20 cellular contexts compared by ENCODE assay signal in genomic region chr2:112783187-112783721, GRCh38. TPM values are rescaled to one million over a fixed set of nuclear protein-coding genes. Genes with fewer than 3 reads are reported as not detected.
DNase-seq lines count a peak whose midpoint lies in the region; ATAC-seq and TF ChIP-seq lines count a peak whose summit lies in the region.
"Had no signal": no experiment of that assay in that cellular context is flagged by ENCODE, and none has a peak within 500 bp of the region (broad histone marks: within the 10 kb centered on the region; RNA-seq: fewer than 3 reads in every experiment).

No MANE protein-coding gene starts in this region.

- ATAC-seq in esophagus mucosa, result no peak
- no peak for ATAC-seq in GM21529 (IDR thresholded peaks at IDR 0.05; ENCODE audit: unreplicated experiment)
- ATAC-seq in body of pancreas, result no peak
- ATAC-seq: HepG2 had no signal

- H3K27me3 Mint-ChIP-seq in MCF 10A (ENCODE audit: insufficient read depth, unreplicated experiment), result no peaks in the 10 kb centered on the region
- H3K27me3 Mint-ChIP-seq in activated CD4-positive, alpha-beta memory T cell treated with anti-CD3 and anti-CD28 coated beads for 36 hours, result peaks cover 2% of the 10 kb centered on the region

- H3K27me3 ChIP-seq in breast epithelium, result no peaks in the 10 kb centered on the region
- H3K27me3 ChIP-seq in body of pancreas, result no peaks in the 10 kb centered on the region

- H3K4me1 ChIP-seq in breast epithelium (no peaks in the 10 kb centered on the region), body of pancreas (no peaks in the 10 kb centered on the region)

- H3K36me3 Mint-ChIP-seq in MCF 10A (ENCODE audit: insufficient read depth, unreplicated experiment), result peaks cover 48% of the 10 kb centered on the region
- no peaks in the 10 kb centered on the region for H3K36me3 Mint-ChIP-seq in activated CD4-positive, alpha-beta memory T cell treated with anti-CD3 and anti-CD28 coated beads for 36 hours
- H3K36me3 Mint-ChIP-seq: CD4-positive, alpha-beta memory T cell had no signal

- WGBS in body of pancreas, 2 donors, result 76 to 78% methylated on average over 3 of the region's 3 CpGs

- peak overlapping the region; percentile 79 for H3K4me3 Mint-ChIP-seq in MCF 10A (ENCODE audit: unreplicated experiment)
- H3K4me3 Mint-ChIP-seq in activated CD4-positive, alpha-beta memory T cell treated with anti-CD3 and anti-CD28 coated beads for 36 hours, result peak overlapping the region; percentile 34
- H3K4me3 Mint-ChIP-seq: CD4-positive, alpha-beta memory T cell; nephron progenitor cell had no signal

- BruUV-seq in MCF 10A (replicated peaks; lab: Mats Ljungman, UMichigan), result no TSS peak

- TF ChIP-seq CTCF in MCF 10A (IDR thresholded peaks at IDR 0.05; ENCODE audit: unreplicated experiment), result no peak
- no peak for TF ChIP-seq CTCF in breast epithelium (IDR thresholded peaks at IDR 0.05)
- no peak for TF ChIP-seq CTCF in fibroblast of the aortic adventitia (IDR thresholded peaks at IDR 0.05; ENCODE audit: insufficient read depth, low read length)
- no peak for TF ChIP-seq CTCF in body of pancreas (IDR thresholded peaks at IDR 0.05)

- H3K9me3 ChIP-seq in breast epithelium (no peaks in the 10 kb centered on the region), body of pancreas (no peaks in the 10 kb centered on the region)

- H3K4me1 Mint-ChIP-seq in MCF 10A (ENCODE audit: insufficient read depth, unreplicated experiment), result peaks cover 67% of the 10 kb centered on the region
- H3K4me1 Mint-ChIP-seq in activated CD4-positive, alpha-beta memory T cell treated with anti-CD3 and anti-CD28 coated beads for 36 hours (ENCODE audit: low read depth), result peaks cover 3% of the 10 kb centered on the region

- H3K4me3 ChIP-seq in breast epithelium, result no peak overlapping the region
- peak overlapping the region; percentile 56 for H3K4me3 ChIP-seq in fibroblast of the aortic adventitia (ENCODE audit: low read depth, low read length)
- H3K4me3 ChIP-seq in body of pancreas, result no peak overlapping the region

- H3K36me3 ChIP-seq in breast epithelium, result no peaks in the 10 kb centered on the region
- H3K36me3 ChIP-seq in body of pancreas (replicated peaks in 1 of 2; ENCODE audit: insufficient read depth in 1 of 2, low read depth in 2 of 2), result no peaks in the 10 kb centered on the region

- H3K9me3 Mint-ChIP-seq in MCF 10A (ENCODE audit: unreplicated experiment), result no peaks in the 10 kb centered on the region
- no peaks in the 10 kb centered on the region for H3K9me3 Mint-ChIP-seq in activated CD4-positive, alpha-beta memory T cell treated with anti-CD3 and anti-CD28 coated beads for 36 hours
- H3K9me3 Mint-ChIP-seq: CD4-positive, alpha-beta memory T cell; nephron progenitor cell had no signal

- TF ChIP-seq POLR2A in breast epithelium (IDR thresholded peaks at IDR 0.05), result no peak
- TF ChIP-seq POLR2A in body of pancreas (IDR thresholded peaks at IDR 0.05), result no peak

- H3K27ac ChIP-seq in breast epithelium (no peak overlapping the region), body of pancreas (no peak overlapping the region)

- CTCF ChIA-PET in MCF 10A (lab: Yijun Ruan, JAX), result interaction anchor here (0.7 to 6.3 kb wide), 7 partner anchors 12 to 176 kb away, joined by 3 to 38 read pairs (median 5); no protein-coding TSS in a partner anchor
- CTCF ChIA-PET in activated CD4-positive, alpha-beta memory T cell treated with anti-CD3 and anti-CD28 coated beads for 36 hours (lab: Charles Lee), result interaction anchor here (1.1 to 1.5 kb wide), 4 partner anchors 12 to 102 kb away, joined by 3 to 6 read pairs (median 4); no protein-coding TSS in a partner anchor

- DNase-seq in MCF 10A (ENCODE audit: unreplicated experiment), result no peak
- DNase-seq in breast epithelium (ENCODE audit: low spot score in 2 of 2), result no peak
- DNase-seq in activated CD4-positive, alpha-beta memory T cell treated with anti-CD3 and anti-CD28 coated beads for 36 hours, result no peak
- DNase-seq in fibroblast of the aortic adventitia (ENCODE audit: low read depth), result no peak
- DNase-seq in HuH-7.5 (ENCODE audit: low spot score), result no peak
- no peak for DNase-seq in body of pancreas
- DNase-seq: ACHN; activated gamma-delta T cell treated with Interleukin-2 at 50 U/mL for 16 hours; anterior cingulate cortex; CD4-positive, alpha-beta memory T cell; head of caudate nucleus; mesenchymal stem cell; NCI-H2029 treated with DMSO at 0.1 percent for 48 hours; NCI-H524 treated with DMSO at 0.1 percent for 48 hours; nephron progenitor cell; stimulated activated CD4-positive, alpha-beta T cell treated with anti-CD3 and anti-CD28 coated beads, Interleukin-12 subunit alpha, Interleukin-12 subunit beta, amount 100 ng/mL, for 4 hours; stimulated activated naive CD8-positive, alpha-beta T cell treated with anti-CD3 and anti-CD28 coated beads, Interleukin-15, Interleukin-2, amounts not matched to agents 100 U/mL and 50 U/mL, for 24 hours had no signal

- POLR2A ChIA-PET in MCF 10A (lab: Yijun Ruan, JAX), result interaction anchor here (0.5 to 9.4 kb wide), 25 partner anchors 10 to 176 kb away, joined by 3 to 131 read pairs (median 10); partner anchors contain the start of genes CKAP2L and IL1B
- POLR2A ChIA-PET in activated CD4-positive, alpha-beta memory T cell treated with anti-CD3 and anti-CD28 coated beads for 36 hours (lab: Charles Lee), result no interaction called here

- H3K27ac Mint-ChIP-seq in MCF 10A (ENCODE audit: low read depth, unreplicated experiment), result peak overlapping the region; percentile 85
- H3K27ac Mint-ChIP-seq in activated CD4-positive, alpha-beta memory T cell treated with anti-CD3 and anti-CD28 coated beads for 36 hours, result no peak overlapping the region
- H3K27ac Mint-ChIP-seq: CD4-positive, alpha-beta memory T cell; nephron progenitor cell had no signal

- intact Hi-C loops in MCF 10A (cut with micrococcal nuclease) (loop anchor here (1.0 kb wide), 2 partner anchors 53 to 97 kb away; partner anchors contain the start of gene IL1B), breast epithelium (cut with DNase I; ENCODE audit: low total_unique reads) (no loop called here), body of pancreas (cut with DNase I) (no loop called here)
- intact Hi-C loops in activated CD4-positive, alpha-beta memory T cell treated with anti-CD3 and anti-CD28 coated beads for 36 hours (cut with micrococcal nuclease), result no loop called here

RNA-seq across cellular contexts. Expression of gene IL1A, which starts 1.0 kb away (rescaled TPM):
- total RNA-seq in MCF 10A (2022) (99.1 and 170 TPM in 2 replicates), breast epithelium (under 1 TPM in 1 of 3 donors, not detected in 2; 0.44 TPM), fibroblast of the aortic adventitia (ENCODE audit: low replicate concordance) (0.90 TPM in 1 of 2 replicates, not detected in the other), esophagus mucosa (9.4 TPM), body of pancreas (not detected)
- total RNA-seq in activated CD4-positive, alpha-beta memory T cell treated with anti-CD3 and anti-CD28 coated beads for 36 hours, result 10 to 100 TPM; 15.7 to 16.4 TPM
- total RNA-seq: HepG2 had no signal

RNA-seq across cellular contexts. Expression of gene CKAP2L, which starts 18.8 kb away (rescaled TPM):
- 14.7 and 21.6 TPM in 2 replicates for total RNA-seq in MCF 10A (2022)
- under 1 TPM in 1 of 3 donors, not detected in 2; 0.96 TPM for total RNA-seq in breast epithelium
- total RNA-seq in activated CD4-positive, alpha-beta memory T cell treated with anti-CD3 and anti-CD28 coated beads for 36 hours, result 10 to 100 TPM; 42.1 to 46.1 TPM
- 2.7 and 26.4 TPM in 2 replicates for total RNA-seq in fibroblast of the aortic adventitia (ENCODE audit: low replicate concordance)
- total RNA-seq in esophagus mucosa, result 14.0 TPM
- under 1 TPM in 1 of 2 donors, not detected in 1; under 0.01 TPM for total RNA-seq in body of pancreas

RNA-seq across cellular contexts. Expression of gene IL1B, which starts 53.3 kb away (rescaled TPM):
- total RNA-seq in MCF 10A (2022) (5.4 and 5.5 TPM in 2 replicates), breast epithelium (1 to 10 TPM in 1 of 3 donors, not detected in 2; 8.0 TPM), fibroblast of the aortic adventitia (ENCODE audit: low replicate concordance) (2.4 TPM in 1 of 2 replicates, not detected in the other), esophagus mucosa (4.1 TPM), body of pancreas (1 to 10 TPM; 1.3 to 2.6 TPM)
- total RNA-seq in activated CD4-positive, alpha-beta memory T cell treated with anti-CD3 and anti-CD28 coated beads for 36 hours, result under 1 TPM in 1 of 2 experiments, not detected in 1; 0.44 TPM
- total RNA-seq: HepG2 had no signal
